Comparison of ENCODE assay signal across 17 cellular contexts in the genomic region with DNA sequence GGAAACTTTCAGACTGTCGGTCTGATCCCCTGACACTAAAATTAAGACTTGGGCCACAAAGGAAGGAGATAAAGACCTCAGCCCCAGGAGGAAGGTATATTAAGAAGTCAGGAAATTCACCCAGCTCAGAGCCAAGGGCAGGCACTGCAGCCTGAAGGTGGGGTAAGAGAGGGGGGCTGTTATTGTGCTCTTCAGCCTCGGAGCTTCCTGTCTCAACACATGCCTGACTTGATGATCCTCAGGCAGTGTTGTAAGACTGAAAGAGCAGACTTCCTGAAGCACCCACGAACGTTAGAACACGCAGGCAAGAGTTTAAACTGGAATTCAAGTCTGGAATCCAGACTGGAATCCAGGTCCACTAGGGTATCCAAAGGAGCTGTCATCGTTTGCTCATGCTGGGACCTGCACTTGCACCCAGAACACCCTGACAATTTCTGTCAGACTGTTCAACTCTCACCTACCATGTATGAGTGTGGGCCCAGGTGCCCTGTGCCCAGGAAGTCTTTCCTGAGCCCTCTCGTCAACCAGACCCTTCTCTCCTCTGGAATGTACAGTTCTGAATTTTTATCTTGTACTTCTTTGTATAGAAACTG. TPM values are rescaled to one million over a fixed set of nuclear protein-coding genes. Genes with fewer than 3 reads are reported as not detected.
DNase-seq lines count a peak whose midpoint lies in the region; ATAC-seq, FAIRE-seq and TF ChIP-seq lines count a peak whose summit lies in the region.
"Had no signal": no experiment of that assay in that cellular context is flagged by ENCODE, and none has a peak within 500 bp of the region (broad histone marks: within the 10 kb centered on the region; RNA-seq: fewer than 3 reads in every experiment).

No MANE protein-coding gene starts in this region.

- no peaks in the 10 kb centered on the region for H3K27me3 Mint-ChIP-seq in WTC11 (ENCODE audit: low read depth)

- POLR2A ChIA-PET in WTC11 (lab: Charles Lee) = interaction anchor here (1.2 kb wide), 1 partner anchor 10 kb away, joined by 3 read pairs; no protein-coding TSS in a partner anchor

- peak; percentile 82 for ATAC-seq in WTC11
- ATAC-seq: activated CD4-positive, CD25-positive, alpha-beta regulatory T cell treated with anti-CD3 and anti-CD28 coated beads, Interleukin-2, amount 50 U/mL, for 24 hours; activated T-cell treated with anti-CD3 and anti-CD28 coated beads, Interleukin-2, amount 50 U/mL, for 4 hours; esophagus mucosa; Panc1 had no signal

- no CpG with 5 or more reads among the region's 7 CpGs for WGBS in mesendoderm (ENCODE audit: extremely low coverage, insufficient coverage, low lambda C conversion rate)

- CTCF ChIA-PET in WTC11 (lab: Charles Lee) = interaction anchor here (1.4 kb wide), 1 partner anchor 15 kb away, joined by 4 read pairs; no protein-coding TSS in a partner anchor

- no peaks in the 10 kb centered on the region for H3K27me3 ChIP-seq in mesendoderm (ENCODE audit: insufficient read depth, low read length, poor library complexity)
- H3K27me3 ChIP-seq: transverse colon had no signal

- no peaks in the 10 kb centered on the region for H3K4me1 ChIP-seq in mesendoderm (ENCODE audit: control insufficient read depth, low read depth, low read length)
- H3K4me1 ChIP-seq: transverse colon had no signal

- H3K27ac Mint-ChIP-seq in WTC11 = peak overlapping the region; percentile 64; the same call in 1 of the 2 replicates
- H3K27ac Mint-ChIP-seq: CD4-positive, alpha-beta memory T cell had no signal

- FAIRE-seq in GM19239 (lab: Jason Lieb, UNC) = no peak

- no peak overlapping the region for H3K4ac ChIP-seq in mesendoderm (ENCODE audit: low read depth, low read length)

- peak; percentile 59 for DNase-seq in GDM1 (lab: John Stamatoyannopoulos, UW)
- peak; percentile 65 for DNase-seq in KG1 (lab: John Stamatoyannopoulos, UW)
- DNase-seq in WTC11 (ENCODE audit: low spot score) = no peak
- DNase-seq in mesendoderm = peak; percentile 44
- no peak for DNase-seq in NCI-H345 (lab: John Stamatoyannopoulos, UW)
- DNase-seq in GM19239 (ENCODE audit: insufficient read length, low spot score) = no peak
- no peak for DNase-seq in stimulated activated CD4-positive, alpha-beta T cell treated with anti-CD3 and anti-CD28 coated beads, Interleukin-4, amount 100 ng/mL, for 24 hours
- DNase-seq: activated T-cell treated with anti-CD3 and anti-CD28 coated beads, Interleukin-2, amount 50 U/mL, for 4 hours; CD4-positive, alpha-beta memory T cell; hippocampal formation; NCI-H1417; NCI-H226; retina; transverse colon had no signal

- H3K27ac ChIP-seq in mesendoderm (ENCODE audit: low read depth, low read length) = no peak overlapping the region
- H3K27ac ChIP-seq: transverse colon had no signal

- no peak overlapping the region for H4K5ac ChIP-seq in mesendoderm (ENCODE audit: low read length)

- H2BK5ac ChIP-seq in mesendoderm (ENCODE audit: low read length) = no peak overlapping the region

- H3K9ac ChIP-seq in mesendoderm (ENCODE audit: low read length) = no peak overlapping the region

- no peak overlapping the region for H3K4me2 ChIP-seq in mesendoderm (ENCODE audit: low read length)

- no peak for TF ChIP-seq CTCF in WTC11 (IDR thresholded peaks at IDR 0.05)

- no peak overlapping the region for H2AK5ac ChIP-seq in mesendoderm (ENCODE audit: low read length)

- H3K79me2 ChIP-seq in mesendoderm (ENCODE audit: control insufficient read depth, insufficient read depth, low read length) = no peaks in the 10 kb centered on the region

- H3K23ac ChIP-seq in mesendoderm (ENCODE audit: low read length) = no peak overlapping the region

- peak overlapping the region; percentile 44 for H3K56ac ChIP-seq in mesendoderm (ENCODE audit: low read length)

- H3K18ac ChIP-seq in mesendoderm (ENCODE audit: low read length) = no peak overlapping the region

- no peaks in the 10 kb centered on the region for H3K79me1 ChIP-seq in mesendoderm (ENCODE audit: low read length)

- H3K36me3 Mint-ChIP-seq in WTC11 = no peaks in the 10 kb centered on the region
- H3K36me3 Mint-ChIP-seq: CD4-positive, alpha-beta memory T cell had no signal

- H3K4me1 Mint-ChIP-seq in WTC11 = peaks cover 22% of the 10 kb centered on the region

- H3K9me3 Mint-ChIP-seq in WTC11 = no peaks in the 10 kb centered on the region; the same call in 1 of the 2 replicates
- H3K9me3 Mint-ChIP-seq: activated T-cell treated with anti-CD3 and anti-CD28 coated beads, Interleukin-2, amount 50 U/mL, for 4 hours; CD4-positive, alpha-beta memory T cell had no signal

- no peak overlapping the region for H3K4me3 ChIP-seq in mesendoderm (ENCODE audit: low read length)
- H3K4me3 ChIP-seq: transverse colon had no signal

- no peak overlapping the region for H3K4me3 Mint-ChIP-seq in WTC11
- H3K4me3 Mint-ChIP-seq: activated T-cell treated with anti-CD3 and anti-CD28 coated beads, Interleukin-2, amount 50 U/mL, for 4 hours; CD4-positive, alpha-beta memory T cell had no signal

- no peak overlapping the region for H2BK15ac ChIP-seq in mesendoderm (replicated peaks; ENCODE audit: low read depth)

- no peak overlapping the region for H4K8ac ChIP-seq in mesendoderm (ENCODE audit: low read depth, low read length)

- no peak overlapping the region for H2BK120ac ChIP-seq in mesendoderm (ENCODE audit: low read depth, low read length)

- no peaks in the 10 kb centered on the region for H3K36me3 ChIP-seq in mesendoderm (ENCODE audit: control insufficient read depth, insufficient read depth, low read length)
- H3K36me3 ChIP-seq: transverse colon had no signal

TF ChIP-seq in WTC11, 78 proteins besides CTCF, POLR2A, EP300 and RAD21:
- TF ChIP-seq STAT6 (CRISPR knock-in tag; conservative IDR thresholded peaks at IDR 0.05; ENCODE audit: low read depth) = no peak
- TF ChIP-seq, protein P1, sequence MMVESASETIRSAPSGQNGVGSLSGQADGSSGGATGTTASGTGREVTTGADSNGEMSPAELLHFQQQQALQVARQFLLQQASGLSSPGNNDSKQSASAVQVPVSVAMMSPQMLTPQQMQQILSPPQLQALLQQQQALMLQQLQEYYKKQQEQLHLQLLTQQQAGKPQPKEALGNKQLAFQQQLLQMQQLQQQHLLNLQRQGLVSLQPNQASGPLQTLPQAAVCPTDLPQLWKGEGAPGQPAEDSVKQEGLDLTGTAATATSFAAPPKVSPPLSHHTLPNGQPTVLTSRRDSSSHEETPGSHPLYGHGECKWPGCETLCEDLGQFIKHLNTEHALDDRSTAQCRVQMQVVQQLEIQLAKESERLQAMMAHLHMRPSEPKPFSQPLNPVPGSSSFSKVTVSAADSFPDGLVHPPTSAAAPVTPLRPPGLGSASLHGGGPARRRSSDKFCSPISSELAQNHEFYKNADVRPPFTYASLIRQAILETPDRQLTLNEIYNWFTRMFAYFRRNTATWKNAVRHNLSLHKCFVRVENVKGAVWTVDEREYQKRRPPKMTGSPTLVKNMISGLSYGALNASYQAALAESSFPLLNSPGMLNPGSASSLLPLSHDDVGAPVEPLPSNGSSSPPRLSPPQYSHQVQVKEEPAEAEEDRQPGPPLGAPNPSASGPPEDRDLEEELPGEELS (CRISPR knock-in tag; IDR thresholded peaks at IDR 0.05) = no peak
- TF ChIP-seq SMAD4 (CRISPR knock-in tag; IDR thresholded peaks at IDR 0.05) = no peak
- TF ChIP-seq ESRRA (CRISPR knock-in tag; IDR thresholded peaks at IDR 0.05; ENCODE audit: borderline replicate concordance) = no peak
- no peak for TF ChIP-seq NFYB (CRISPR knock-in tag; conservative IDR thresholded peaks at IDR 0.05; ENCODE audit: low read depth)
- TF ChIP-seq ZNF138 (CRISPR knock-in tag; conservative IDR thresholded peaks at IDR 0.05) = no peak
- no peak for TF ChIP-seq FOXK1 (CRISPR knock-in tag; IDR thresholded peaks at IDR 0.05)

RNA-seq across cellular contexts. Expression of gene FLT1, which starts 10.7 kb away (rescaled TPM):
- total RNA-seq in WTC11 (2021) = 66.3 to 71.0 TPM (median 66.8 TPM) in 3 replicates
- 31.7 TPM for polyA plus RNA-seq in mesendoderm (2013, experiment 1 of 2)
- 34.2 TPM for polyA plus RNA-seq in mesendoderm (2013, experiment 2 of 2)

Comparison
In these comparisons a context has a peak if more than half of its experiments do, and no peak if none do; other contexts are left out.
1. DNase-seq: peak in GDM1 (single experiment), KG1 (single experiment) and mesendoderm (single experiment); none in WTC11 (single experiment), NCI-H345 (single experiment), GM19239 (single experiment) and stimulated activated CD4-positive, alpha-beta T cell treated with anti-CD3 and anti-CD28 coated beads, Interleukin-4, amount 100 ng/mL, for 24 hours (single experiment).